Comparison of ENCODE assay signal across 8 cellular contexts in genomic region chr12:57549909-57550627, GRCh38. TPM values are rescaled to one million over a fixed set of nuclear protein-coding genes. Genes with fewer than 3 reads are reported as not detected.
DNase-seq lines count a peak whose midpoint lies in the region; ATAC-seq and TF ChIP-seq lines count a peak whose summit lies in the region.

KIF5A (plus strand) TSS chr12:57550044; CDS start chr12:57550272, 228 bp downstream.

- peaks cover 7 to 26% (median 23%) of the 10 kb centered on the region in 5 donors for H3K4me1 ChIP-seq in subcutaneous abdominal adipose tissue (ENCODE audit: control insufficient read depth in 5 of 5, insufficient read depth in 5 of 5, low read length in 5 of 5)

- no peak for TF ChIP-seq RAD21 in neural cell (conservative IDR thresholded peaks at IDR 0.05)

- TF ChIP-seq CTCF in epithelial cell of proximal tubule (conservative IDR thresholded peaks at IDR 0.05; ENCODE audit: low read depth, low read length) = no peak
- peak; percentile 35 for TF ChIP-seq CTCF in neural cell (IDR thresholded peaks at IDR 0.05; ENCODE audit: poor library complexity, severe bottlenecking)

- H3K4me3 ChIP-seq in GM08714 (ENCODE audit: low read length) (peak within 1 kb of the TSS; percentile 19; the same call in 1 of the 2 replicates), epithelial cell of proximal tubule (ENCODE audit: low read depth, low read length) (peak within 1 kb of the TSS; percentile 56), neural cell (ENCODE audit: low read length) (peak within 1 kb of the TSS; percentile 79), subcutaneous abdominal adipose tissue (ENCODE audit: low read depth in 1 of 5, low read length in 5 of 5) (peak within 1 kb of the TSS in 3 of 5 donors; percentile 31 to 54 (median 36))

- peak within 1 kb of the TSS; percentile 90 for H3K4me2 ChIP-seq in neural cell (ENCODE audit: low read length)

- H3K27ac ChIP-seq in neural cell (ENCODE audit: low read length) = peak within 1 kb of the TSS; percentile 91
- no peak within 1 kb of the TSS for H3K27ac ChIP-seq in subcutaneous abdominal adipose tissue (ENCODE audit: low read depth, low read length)

- ATAC-seq in HG02623 (IDR thresholded peaks at IDR 0.05; ENCODE audit: unreplicated experiment) = no peak

- H3K36me3 ChIP-seq in neural cell (ENCODE audit: insufficient read depth, low read length) (no peaks in the 10 kb centered on the region), subcutaneous abdominal adipose tissue (ENCODE audit: control insufficient read depth in 5 of 5, insufficient read depth in 5 of 5, low read length in 5 of 5) (no peaks in the 10 kb centered on the region)

- DNase-seq in NCI-H146 treated with DMSO at 0.1 percent for 48 hours (lab: John Stamatoyannopoulos, UW; ENCODE audit: unreplicated experiment) (peak; percentile 35), epithelial cell of proximal tubule (ENCODE audit: low read depth) (no peak), LoVo (ENCODE audit: low spot score) (no peak)
- peak; percentile 32 to 49 (median 46) for DNase-seq in activated CD8-positive, alpha-beta memory T cell treated with anti-CD3 and anti-CD28 coated beads for 48 hours (ENCODE audit: low read depth in 2 of 3, low spot score in 2 of 3)

- H2AFZ ChIP-seq in neural cell (ENCODE audit: low read depth, low read length) = peak within 1 kb of the TSS; percentile 68

- H3F3A ChIP-seq in neural cell (ENCODE audit: insufficient read depth, low read length, poor library complexity, severe bottlenecking) = peaks cover 7% of the 10 kb centered on the region

- H3K9me3 ChIP-seq in neural cell (ENCODE audit: low read length) (no peaks in the 10 kb centered on the region), subcutaneous abdominal adipose tissue (ENCODE audit: control insufficient read depth in 5 of 5, low read length in 5 of 5) (no peaks in the 10 kb centered on the region)

- TF ChIP-seq EP300 in neural cell (conservative IDR thresholded peaks at IDR 0.05; ENCODE audit: poor library complexity, severe bottlenecking) = peak; percentile 10

- no peaks in the 10 kb centered on the region for H3K27me3 ChIP-seq in neural cell (ENCODE audit: insufficient read depth, low read depth, low read length)
- H3K27me3 ChIP-seq in subcutaneous abdominal adipose tissue (ENCODE audit: control insufficient read depth in 5 of 5, insufficient read depth in 4 of 5, low read length in 5 of 5) = peaks cover 17 to 42% (median 32%) of the 10 kb centered on the region in 5 donors

- H4K20me1 ChIP-seq in neural cell (ENCODE audit: insufficient read depth) = peaks cover 5% of the 10 kb centered on the region

- peaks cover 81% of the 10 kb centered on the region for H3K79me2 ChIP-seq in neural cell (replicated peaks; ENCODE audit: insufficient read depth, low read length)

- H3K9me2 ChIP-seq in neural cell (ENCODE audit: insufficient read depth, low read length) = no peaks in the 10 kb centered on the region

- H3K9ac ChIP-seq in neural cell (ENCODE audit: low read length) (peak within 1 kb of the TSS; percentile 99), subcutaneous abdominal adipose tissue (ENCODE audit: low read length in 5 of 5) (peak within 1 kb of the TSS in 1 of 5 donors; percentile 23)

TF ChIP-seq in neural cell, 6 proteins besides CTCF, POLR2A, EP300 and RAD21:
- peak; percentile 85 for TF ChIP-seq TAF1 (IDR thresholded peaks at IDR 0.05; ENCODE audit: low read depth)
- peak; percentile 77 for TF ChIP-seq REST (IDR thresholded peaks at IDR 0.05; ENCODE audit: borderline replicate concordance)
- peak; percentile 69 for TF ChIP-seq MXI1 (conservative IDR thresholded peaks at IDR 0.05; ENCODE audit: poor library complexity, severe bottlenecking)
- no peak for TF ChIP-seq SMC3 (conservative IDR thresholded peaks at IDR 0.05; ENCODE audit: poor library complexity)
- peak; percentile 95 for TF ChIP-seq POLR2AphosphoS5 (IDR thresholded peaks at IDR 0.05)
- TF ChIP-seq EZH2 (IDR thresholded peaks at IDR 0.05; ENCODE audit: borderline replicate concordance, insufficient read depth, low read length, poor library complexity, severe bottlenecking) = no peak

RNA-seq across cellular contexts. Expression of gene KIF5A, which starts in this region (rescaled TPM):
- 0.46 and 0.51 TPM in 2 replicates for total RNA-seq in epithelial cell of proximal tubule
- polyA plus RNA-seq in neural cell = 58.8 and 67.5 TPM in 2 replicates
- polyA minus RNA-seq in neural cell = 80.1 and 98.9 TPM in 2 replicates

Comparison
In these comparisons a context has a peak if more than half of its experiments do, and no peak if none do; other contexts are left out.
1. H3K4me3 ChIP-seq: peak in every context shown above with its lines; median percentile 79 in neural cell; 56 in epithelial cell of proximal tubule; 36 in subcutaneous abdominal adipose tissue; 19 in GM08714.
2. DNase-seq: peak in NCI-H146 treated with DMSO at 0.1 percent for 48 hours (single experiment) and activated CD8-positive, alpha-beta memory T cell treated with anti-CD3 and anti-CD28 coated beads for 48 hours (3 of 3); none in epithelial cell of proximal tubule (single experiment) and LoVo (single experiment).